In the genomic region with DNA sequence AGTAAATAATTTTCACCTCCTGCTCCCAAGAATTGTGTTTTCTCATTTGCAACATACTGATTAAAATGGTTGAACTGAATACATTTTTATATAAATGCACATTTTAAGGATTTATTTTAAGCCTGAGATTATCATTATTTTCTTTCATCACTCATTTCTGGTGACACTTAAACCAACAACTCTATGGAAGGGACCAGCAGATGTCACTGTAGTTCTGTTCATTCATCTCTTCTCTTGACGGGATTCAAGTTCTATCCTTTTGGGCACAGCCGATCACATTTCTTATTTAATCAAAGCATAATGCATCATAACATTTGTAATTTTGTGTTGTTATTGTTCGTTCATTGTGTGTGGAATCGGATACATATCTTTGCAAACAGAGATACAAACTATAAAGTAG, we compare ENCODE assay signal across 8 cellular contexts.
DNase-seq lines count a peak whose midpoint lies in the region; ATAC-seq and TF ChIP-seq lines count a peak whose summit lies in the region.

No MANE protein-coding gene starts in this region.

- peak; percentile 47 for TF ChIP-seq CTCF in osteoblast (IDR thresholded peaks at IDR 0.05; ENCODE audit: extremely low read depth, low read depth, low read length)

- no peaks in the 10 kb centered on the region for H3K27me3 Mint-ChIP-seq in effector memory CD8-positive, alpha-beta T cell

- no peak overlapping the region for H3K4me2 ChIP-seq in osteoblast (ENCODE audit: insufficient read depth, low read length)

- H3K9me3 ChIP-seq in NT2/D1 (ENCODE audit: insufficient read depth, low read length) = no peaks in the 10 kb centered on the region
- H3K9me3 ChIP-seq in osteoblast (ENCODE audit: low read depth, low read length) = no peaks in the 10 kb centered on the region

- TF ChIP-seq POLR2A in erythroblast (IDR thresholded peaks at IDR 0.05; ENCODE audit: low read length) = no peak

- no peak overlapping the region for H3K27ac ChIP-seq in osteoblast (ENCODE audit: low read depth, low read length)

- H3K27ac Mint-ChIP-seq in effector memory CD8-positive, alpha-beta T cell = no peak overlapping the region

- no peak overlapping the region for H2AFZ ChIP-seq in osteoblast (ENCODE audit: low read length)

- ATAC-seq in GM19035 (IDR thresholded peaks at IDR 0.05; ENCODE audit: unreplicated experiment) (no peak), GM18873 (IDR thresholded peaks at IDR 0.05; ENCODE audit: low FRiP score, unreplicated experiment) (no peak)
- no peak for ATAC-seq in effector memory CD8-positive, alpha-beta T cell (replicated peaks)

- no peaks in the 10 kb centered on the region for H4K20me1 ChIP-seq in osteoblast (ENCODE audit: insufficient read depth, low read length)

- H3K4me1 ChIP-seq in NT2/D1 (ENCODE audit: insufficient read depth, insufficient read length) (peaks cover 4% of the 10 kb centered on the region), osteoblast (ENCODE audit: insufficient read depth, low read length) (no peaks in the 10 kb centered on the region)

- H3K4me3 Mint-ChIP-seq in effector memory CD8-positive, alpha-beta T cell = no peak overlapping the region

- H3K4me1 Mint-ChIP-seq in effector memory CD8-positive, alpha-beta T cell (ENCODE audit: low read depth in 2 of 2) = no peaks in the 10 kb centered on the region

- no peak overlapping the region for H3K9ac ChIP-seq in NT2/D1 (ENCODE audit: insufficient read length, low read depth)

- peaks cover 0 to 1% of the 10 kb centered on the region in 2 donors for H3K9me3 Mint-ChIP-seq in effector memory CD8-positive, alpha-beta T cell

- H3K27me3 ChIP-seq in NT2/D1 (ENCODE audit: insufficient read depth, insufficient read length) (no peaks in the 10 kb centered on the region), osteoblast (ENCODE audit: insufficient read depth, low read length) (no peaks in the 10 kb centered on the region)

- H3K4me3 ChIP-seq in NT2/D1 (ENCODE audit: insufficient read length, low read depth) (no peak overlapping the region), osteoblast (ENCODE audit: insufficient read depth, low read length) (no peak overlapping the region)

- H3K36me3 ChIP-seq in NT2/D1 (ENCODE audit: insufficient read depth, insufficient read length, low read length) (no peaks in the 10 kb centered on the region), osteoblast (ENCODE audit: insufficient read depth, low read length) (no peaks in the 10 kb centered on the region)

- no peaks in the 10 kb centered on the region for H3K79me2 ChIP-seq in osteoblast (ENCODE audit: insufficient read depth, low read length)

- H3K36me3 Mint-ChIP-seq in effector memory CD8-positive, alpha-beta T cell (ENCODE audit: insufficient read depth) = no peaks in the 10 kb centered on the region

- peak; percentile 41 for DNase-seq in H4 (ENCODE audit: low spot score)
- DNase-seq in NT2/D1 (ENCODE audit: low read depth, low spot score) = peak; percentile 22
- DNase-seq in erythroblast (lab: John Stamatoyannopoulos, UW) = peak; percentile 36 to 56
- peak; percentile 51 for DNase-seq in osteoblast (ENCODE audit: insufficient read length, low spot score, missing footprints)
- no peak for DNase-seq in NCI-H1048 (lab: John Stamatoyannopoulos, UW)
- no peak for DNase-seq in effector memory CD8-positive, alpha-beta T cell

Comparison
In these comparisons a context has a peak if more than half of its experiments do, and no peak if none do; other contexts are left out.
1. DNase-seq: peak in H4 (single experiment), NT2/D1 (single experiment), erythroblast (2 of 2) and osteoblast (single experiment); none in NCI-H1048 (single experiment) and effector memory CD8-positive, alpha-beta T cell (0 of 3).